In the genomic region with DNA sequence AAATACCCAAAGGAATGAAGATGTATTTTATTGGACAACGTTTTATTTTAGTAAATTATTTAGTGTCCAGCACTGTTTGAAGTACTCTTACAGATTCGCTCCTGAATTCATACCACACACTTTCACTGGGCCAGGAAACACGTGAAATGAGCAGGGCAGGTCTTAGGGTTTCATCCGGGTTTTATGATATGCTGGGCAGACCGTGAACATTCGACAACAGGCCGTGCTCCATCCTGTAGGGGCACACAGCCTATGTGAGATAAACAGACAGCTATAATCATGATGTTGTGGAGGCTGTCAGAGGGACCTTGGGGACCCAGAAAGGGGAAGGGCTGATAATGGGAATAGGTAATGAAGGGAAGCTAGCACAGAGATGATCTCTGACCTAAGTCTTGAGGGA, we compare ENCODE assay signal across 15 cellular contexts.
"Had no signal": no experiment of that assay in that cellular context is flagged by ENCODE, and none has a peak within 500 bp of the region (broad histone marks: within the 10 kb centered on the region; RNA-seq: fewer than 3 reads in every experiment).

No MANE protein-coding gene starts in this region.

- H3K36me3 Mint-ChIP-seq: activated naive CD4-positive, alpha-beta T cell treated with anti-CD3 and anti-CD28 coated beads, Interleukin-2, amount 50 U/mL, for 24 hours had no signal

- H3K4me3 ChIP-seq: adrenal gland, cardiac muscle cell, esophagus squamous epithelium, lung, smooth muscle cell, transverse colon had no signal

- H3K27me3 Mint-ChIP-seq: activated naive CD4-positive, alpha-beta T cell treated with anti-CD3 and anti-CD28 coated beads, Interleukin-2, amount 50 U/mL, for 24 hours had no signal

- DNase-seq: activated CD4-positive, alpha-beta T cell treated with anti-CD3 and anti-CD28 coated beads for 48 hours; activated CD8-positive, alpha-beta T cell treated with anti-CD3 and anti-CD28 coated beads for 36 hours; activated effector memory CD4-positive, alpha-beta T cell treated with anti-CD3 and anti-CD28 coated beads, Interleukin-2, amount 50 U/mL, for 16 hours; activated T-cell treated with anti-CD3 and anti-CD28 coated beads, Interleukin-2, amount 50 U/mL, for 4 hours; esophagus squamous epithelium; glutamatergic neuron; left cardiac atrium; stimulated activated naive CD8-positive, alpha-beta T cell treated with anti-CD3 and anti-CD28 coated beads, Interleukin-15, Interleukin-2, amounts not matched to agents 100 U/mL and 50 U/mL, for 24 hours; transverse colon had no signal

- H3K27me3 ChIP-seq: adrenal gland, cardiac muscle cell, esophagus squamous epithelium, transverse colon had no signal

- H3K4me1 ChIP-seq: adrenal gland had no signal

- H3K4me3 Mint-ChIP-seq: activated CD8-positive, alpha-beta T cell treated with anti-CD3 and anti-CD28 coated beads for 36 hours; activated naive CD4-positive, alpha-beta T cell treated with anti-CD3 and anti-CD28 coated beads, Interleukin-2, amount 50 U/mL, for 24 hours; activated T-cell treated with anti-CD3 and anti-CD28 coated beads, Interleukin-2, amount 50 U/mL, for 4 hours; T-helper 1 cell treated with Interleukin-12 subunit alpha and Interleukin-12 subunit beta and Interleukin-4 antibody, amounts not matched to agents 30 μg/mL and 1 μg/mL, for 36 hours had no signal

- H3K4me1 Mint-ChIP-seq: activated naive CD4-positive, alpha-beta T cell treated with anti-CD3 and anti-CD28 coated beads, Interleukin-2, amount 50 U/mL, for 24 hours had no signal

- H3K9me3 Mint-ChIP-seq: activated CD8-positive, alpha-beta T cell treated with anti-CD3 and anti-CD28 coated beads for 36 hours; activated naive CD4-positive, alpha-beta T cell treated with anti-CD3 and anti-CD28 coated beads, Interleukin-2, amount 50 U/mL, for 24 hours; activated T-cell treated with anti-CD3 and anti-CD28 coated beads, Interleukin-2, amount 50 U/mL, for 4 hours; T-helper 1 cell treated with Interleukin-12 subunit alpha and Interleukin-12 subunit beta and Interleukin-4 antibody, amounts not matched to agents 30 μg/mL and 1 μg/mL, for 36 hours had no signal

- H3K27ac Mint-ChIP-seq: activated CD8-positive, alpha-beta T cell treated with anti-CD3 and anti-CD28 coated beads for 36 hours; activated naive CD4-positive, alpha-beta T cell treated with anti-CD3 and anti-CD28 coated beads, Interleukin-2, amount 50 U/mL, for 24 hours; T-helper 1 cell treated with Interleukin-12 subunit alpha and Interleukin-12 subunit beta and Interleukin-4 antibody, amounts not matched to agents 30 μg/mL and 1 μg/mL, for 36 hours had no signal

- H3K36me3 ChIP-seq: adrenal gland, cardiac muscle cell, transverse colon had no signal

- H3K4me2 ChIP-seq: smooth muscle cell had no signal

- ATAC-seq: activated CD8-positive, alpha-beta T cell treated with anti-CD3 and anti-CD28 coated beads for 36 hours; activated T-cell treated with anti-CD3 and anti-CD28 coated beads, Interleukin-2, amount 50 U/mL, for 4 hours; stimulated activated naive CD8-positive, alpha-beta T cell treated with anti-CD3 and anti-CD28 coated beads, Interleukin-15, Interleukin-2, amounts not matched to agents 100 U/mL and 50 U/mL, for 24 hours had no signal

- H3K9me3 ChIP-seq: adrenal gland, esophagus squamous epithelium, transverse colon had no signal

- H3K27ac ChIP-seq: cardiac muscle cell had no signal
